ENCODE assay signal across 8 cellular contexts in the genomic region with DNA sequence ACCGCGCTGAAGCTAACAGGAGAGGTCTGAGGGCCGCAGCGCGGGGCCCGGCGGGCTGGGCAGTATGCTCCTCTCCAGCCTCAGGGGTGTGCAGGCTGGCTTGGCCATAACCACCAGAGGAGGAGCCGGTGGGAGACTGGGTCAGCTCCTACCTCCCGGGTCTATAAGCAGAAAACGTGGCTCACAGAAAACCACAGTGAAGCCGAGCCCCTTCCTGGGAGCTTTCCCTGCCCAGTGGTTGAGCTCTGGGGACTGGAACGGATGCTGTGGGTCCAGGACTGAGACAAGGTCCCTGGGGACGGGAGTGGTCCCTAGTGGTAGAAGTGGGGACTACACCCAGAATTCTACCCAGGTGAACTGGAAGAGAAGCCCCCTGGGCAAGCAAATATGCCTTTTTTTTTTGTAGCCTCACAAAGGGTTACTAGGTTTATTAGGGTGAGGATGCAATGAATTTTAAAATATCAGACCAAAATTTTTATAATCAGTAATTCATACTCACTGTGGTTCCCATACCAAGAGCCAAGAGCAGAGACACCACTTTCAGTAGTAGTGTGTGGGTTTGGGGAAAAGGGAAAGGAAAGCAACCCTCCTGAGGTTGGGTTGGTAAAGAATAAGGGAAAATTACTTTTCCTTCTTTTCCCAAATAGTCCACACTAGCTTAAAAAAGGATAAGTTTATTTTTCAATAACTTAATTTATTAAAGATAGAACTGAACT.
DNase-seq lines count a peak whose midpoint lies in the region; ATAC-seq, FAIRE-seq and TF ChIP-seq lines count a peak whose summit lies in the region.

No MANE protein-coding gene starts in this region.

- H3K9me3 ChIP-seq in OCI-LY7 (ENCODE audit: low read length) (no peaks in the 10 kb centered on the region), small intestine (ENCODE audit: control insufficient read depth, low read depth) (no peaks in the 10 kb centered on the region)

- FAIRE-seq in frontal cortex (lab: Jason Lieb, UNC) (no peak), small intestine (lab: Jason Lieb, UNC) (no peak)

- WGBS in small intestine, 3 donors, result 44 to 48% (median 46%) methylated on average over 13 of the region's 13 CpGs

- H3K9me2 ChIP-seq in OCI-LY7 (ENCODE audit: insufficient read depth, low read length), result no peaks in the 10 kb centered on the region

- POLR2A ChIA-PET in OCI-LY7 (lab: Charles Lee), result no interaction called here

- no TSS peak for BruUV-seq in OCI-LY7 (replicated peaks; lab: Mats Ljungman, UMichigan)

- intact Hi-C loops in OCI-LY7 (cut with micrococcal nuclease; ENCODE audit: unreplicated experiment), result no loop called here

- H2AFZ ChIP-seq in OCI-LY7 (ENCODE audit: low read length), result no peak overlapping the region

- no peaks in the 10 kb centered on the region for H3K79me2 ChIP-seq in OCI-LY7 (ENCODE audit: insufficient read depth, low read depth, low read length)

- H3K4me1 ChIP-seq in OCI-LY7 (ENCODE audit: insufficient read depth, low read length, poor library complexity, severe bottlenecking) (no peaks in the 10 kb centered on the region), small intestine (ENCODE audit: control insufficient read depth in 2 of 2, insufficient read depth in 1 of 2, low read depth in 1 of 2, low read length in 1 of 2) (no peaks in the 10 kb centered on the region)

- no peak overlapping the region for H3K27ac ChIP-seq in OCI-LY7 (ENCODE audit: low read depth, low read length, poor library complexity, severe bottlenecking)
- H3K27ac ChIP-seq in small intestine (ENCODE audit: low read depth in 1 of 2, low read length in 1 of 2), result no peak overlapping the region

- CTCF ChIA-PET in OCI-LY7 (lab: Charles Lee; ENCODE audit: unreplicated experiment), result no interaction called here

- no peaks in the 10 kb centered on the region for H3K36me3 ChIP-seq in OCI-LY7 (ENCODE audit: insufficient read depth, low read length)
- H3K36me3 ChIP-seq in small intestine (ENCODE audit: control insufficient read depth in 2 of 2, insufficient read depth in 2 of 2, low read length in 2 of 2), result no peaks in the 10 kb centered on the region

- TF ChIP-seq CTCF in HFF-Myc (IDR thresholded peaks at IDR 0.05; ENCODE audit: low read depth, low read length, missing control alignments) (peak; percentile 84), OCI-LY7 (conservative IDR thresholded peaks at IDR 0.05; ENCODE audit: low read length) (peak; percentile 86)

- no peak for ATAC-seq in GM18873 (IDR thresholded peaks at IDR 0.05; ENCODE audit: low FRiP score, unreplicated experiment)

- no peak overlapping the region for H3K4me3 ChIP-seq in HFF-Myc (replicated peaks; ENCODE audit: low read depth, low read length)
- H3K4me3 ChIP-seq in OCI-LY7 (ENCODE audit: low read depth, low read length, poor library complexity, severe bottlenecking), result no peak overlapping the region
- H3K4me3 ChIP-seq in small intestine (ENCODE audit: low read depth in 1 of 2, low read length in 2 of 2), result no peak overlapping the region

- H3K27me3 ChIP-seq in small intestine (ENCODE audit: control insufficient read depth in 2 of 2, insufficient read depth in 2 of 2, low read length in 2 of 2), result no peaks in the 10 kb centered on the region

- no peaks in the 10 kb centered on the region for H4K20me1 ChIP-seq in OCI-LY7 (ENCODE audit: insufficient read depth, low read length)

- H3K4me2 ChIP-seq in OCI-LY7 (ENCODE audit: low read length), result no peak overlapping the region

- DNase-seq in GDM1 (lab: John Stamatoyannopoulos, UW) (peak; percentile 47), HFF-Myc (ENCODE audit: extremely low read depth, low read depth) (peak; percentile 14), OCI-LY7 (ENCODE audit: low spot score) (peak; percentile 68), activated T-helper 1 cell treated with Interleukin-2 at 50 U/mL for 16 hours (ENCODE audit: low read depth) (peak; percentile 28), frontal cortex (ENCODE audit: low spot score in 2 of 2) (peak; percentile 30 to 32), small intestine (peak; percentile 49), AG20443 (ENCODE audit: low spot score) (no peak)
